Comparison of ENCODE assay signal across 32 cellular contexts in genomic region chr5:1259806-1260480, GRCh38. TPM values are rescaled to one million over a fixed set of nuclear protein-coding genes. Genes with fewer than 3 reads are reported as not detected.
"Had no signal": no experiment of that assay in that cellular context is flagged by ENCODE, and none has a peak within 500 bp of the region (broad histone marks: within the 10 kb centered on the region; RNA-seq: fewer than 3 reads in every experiment).

No MANE protein-coding gene starts in this region.

- H3K27ac Mint-ChIP-seq: natural killer cell; neural progenitor cell; stimulated activated effector memory CD8-positive, alpha-beta T cell treated with anti-CD3 and anti-CD28 coated beads, Interleukin-12 subunit alpha, Interleukin-12 subunit beta, amount 100 ng/mL, for 72 hours; stimulated activated naive CD8-positive, alpha-beta T cell treated with anti-CD3 and anti-CD28 coated beads, Interleukin-15, Interleukin-2, amounts not matched to agents 100 ng/mL and 50 ng/mL, for 24 hours; type B pancreatic cell had no signal

- H3K4me3 ChIP-seq: hepatocyte, lower lobe of right lung, neural progenitor cell, ovary, right atrium auricular region, sigmoid colon, spleen, tibial nerve, vagina had no signal

- H3K9me3 Mint-ChIP-seq: natural killer cell; nephron progenitor cell; neural progenitor cell; stimulated activated effector memory CD8-positive, alpha-beta T cell treated with anti-CD3 and anti-CD28 coated beads, Interleukin-12 subunit alpha, Interleukin-12 subunit beta, amount 100 ng/mL, for 72 hours; stimulated activated naive CD8-positive, alpha-beta T cell treated with anti-CD3 and anti-CD28 coated beads, Interleukin-15, Interleukin-2, amounts not matched to agents 100 ng/mL and 50 ng/mL, for 24 hours; type B pancreatic cell had no signal

- H3K4me3 Mint-ChIP-seq: natural killer cell; nephron progenitor cell; stimulated activated effector memory CD8-positive, alpha-beta T cell treated with anti-CD3 and anti-CD28 coated beads, Interleukin-12 subunit alpha, Interleukin-12 subunit beta, amount 100 ng/mL, for 72 hours; stimulated activated naive CD8-positive, alpha-beta T cell treated with anti-CD3 and anti-CD28 coated beads, Interleukin-15, Interleukin-2, amounts not matched to agents 100 ng/mL and 50 ng/mL, for 24 hours; type B pancreatic cell had no signal

- H3K4me1 ChIP-seq: lower lobe of right lung, neural progenitor cell, right atrium auricular region, sigmoid colon, tibial nerve, vagina had no signal

- H3K9ac ChIP-seq: neural progenitor cell had no signal

- H2AFZ ChIP-seq: hepatocyte, neural progenitor cell had no signal

- DNase-seq: kidney glomerular epithelial cell; left cardiac atrium; lower lobe of right lung; mammary epithelial cell; mesenchymal stem cell; natural killer cell; nephron progenitor cell; ovary; sigmoid colon; small intestine; spleen; stimulated activated CD4-positive, alpha-beta T cell treated with anti-CD3 and anti-CD28 coated beads, Interleukin-4, amount 100 ng/mL, for 24 hours; stimulated activated naive CD4-positive, alpha-beta T cell had no signal

- H3K27ac ChIP-seq: hepatocyte, lower lobe of right lung, neural progenitor cell, ovary, right atrium auricular region, sigmoid colon, spleen, tibial nerve, vagina had no signal

- H3K4me2 ChIP-seq: hepatocyte, neural progenitor cell had no signal

- FAIRE-seq: keratinocyte, small intestine had no signal

- H3K79me2 ChIP-seq: hepatocyte had no signal

- H3K27me3 Mint-ChIP-seq: stimulated activated naive CD8-positive, alpha-beta T cell treated with anti-CD3 and anti-CD28 coated beads, Interleukin-15, Interleukin-2, amounts not matched to agents 100 ng/mL and 50 ng/mL, for 24 hours; type B pancreatic cell had no signal

- H3K27me3 ChIP-seq: hepatocyte, neural progenitor cell, ovary, right atrium auricular region, sigmoid colon, tibial nerve, vagina had no signal

- H3K36me3 ChIP-seq: lower lobe of right lung, neural progenitor cell, ovary, right atrium auricular region, sigmoid colon, spleen, tibial nerve, vagina had no signal

- ATAC-seq: left cardiac atrium; left lobe of liver; lower lobe of right lung; natural killer cell; stimulated activated effector memory CD8-positive, alpha-beta T cell treated with anti-CD3 and anti-CD28 coated beads, Interleukin-12 subunit alpha, Interleukin-12 subunit beta, amount 100 ng/mL, for 72 hours had no signal

- H3K4me1 Mint-ChIP-seq: neural progenitor cell had no signal

- H3K9me3 ChIP-seq: lower lobe of right lung, vagina had no signal

- H3K36me3 Mint-ChIP-seq: natural killer cell; neural progenitor cell; stimulated activated effector memory CD8-positive, alpha-beta T cell treated with anti-CD3 and anti-CD28 coated beads, Interleukin-12 subunit alpha, Interleukin-12 subunit beta, amount 100 ng/mL, for 72 hours; type B pancreatic cell had no signal

RNA-seq across cellular contexts. Expression of gene SLC6A18, which starts 34.8 kb away (rescaled TPM):
- total RNA-seq: hepatocyte, left cardiac atrium, left lobe of liver, liver, lower lobe of right lung, mammary epithelial cell, mucosa of gallbladder, natural killer cell, omental fat pad, ovary, progenitor cell of endocrine pancreas, pulmonary artery endothelial cell, renal cortical epithelial cell, right atrium auricular region, sigmoid colon, spleen, subcutaneous adipose tissue, temporal lobe, tibial nerve, ureter, vagina had no signal
- polyA plus RNA-seq: keratinocyte, liver, mammary epithelial cell, ovary, spleen had no signal

RNA-seq across cellular contexts. Expression of gene TERT, which starts 34.9 kb away (rescaled TPM):
- total RNA-seq: hepatocyte, left cardiac atrium, lower lobe of right lung, mammary epithelial cell, mucosa of gallbladder, natural killer cell, omental fat pad, renal cortical epithelial cell, right atrium auricular region, sigmoid colon, subcutaneous adipose tissue, temporal lobe, tibial nerve, ureter, vagina had no signal
- polyA plus RNA-seq: keratinocyte, liver, mammary epithelial cell, ovary had no signal

RNA-seq across cellular contexts. Expression of gene SLC6A19, which starts 58.5 kb away (rescaled TPM):
- total RNA-seq: left cardiac atrium, lower lobe of right lung, mammary epithelial cell, natural killer cell, omental fat pad, pulmonary artery endothelial cell, renal cortical epithelial cell, right atrium auricular region, sigmoid colon, subcutaneous adipose tissue, ureter, vagina had no signal
- polyA plus RNA-seq: keratinocyte, mammary epithelial cell, ovary had no signal
